ENCODE assay signal across 14 cellular contexts in the genomic region with DNA sequence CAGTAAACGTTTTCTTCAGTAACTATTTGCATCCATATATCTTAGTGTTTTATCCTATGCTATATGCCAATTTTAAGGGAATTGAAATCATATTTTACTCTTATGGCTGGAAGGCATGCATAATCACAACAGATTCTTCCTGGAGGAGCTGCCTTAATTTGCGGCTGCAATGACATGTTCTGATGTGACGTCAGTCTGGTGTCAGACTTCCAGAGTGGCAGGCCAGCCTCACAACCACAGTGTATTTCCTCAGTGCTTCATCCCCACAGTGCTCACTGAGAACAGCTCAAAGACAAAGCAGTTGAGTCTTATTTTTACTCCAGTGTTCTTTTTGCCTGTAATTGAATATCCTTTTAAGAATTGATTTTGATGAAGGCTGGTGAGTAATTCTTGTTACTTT.
A peak's percentile ranks its signal among the peaks of the same experiment; 100 is the strongest.
DNase-seq lines count a peak whose midpoint lies in the region; TF ChIP-seq lines count a peak whose summit lies in the region.
"Had no signal": no experiment of that assay in that cellular context is flagged by ENCODE, and none has a peak within 500 bp of the region (broad histone marks: within the 10 kb centered on the region; RNA-seq: fewer than 3 reads in every experiment).

No MANE protein-coding gene starts in this region.

- H3K4me1 Mint-ChIP-seq in activated CD4-positive, alpha-beta memory T cell treated with anti-CD3 and anti-CD28 coated beads for 36 hours (ENCODE audit: low read depth) = no peaks in the 10 kb centered on the region
- peaks cover 3% of the 10 kb centered on the region for H3K4me1 Mint-ChIP-seq in activated CD4-positive, alpha-beta memory T cell treated with anti-CD3 and anti-CD28 coated beads, Interleukin-2, amount 10 ng/mL, durations not matched to agents 7 days and 5 days
- peaks cover 1% of the 10 kb centered on the region for H3K4me1 Mint-ChIP-seq in activated T-helper 2 cell treated with anti-CD3 and anti-CD28 coated beads, Interferon-gamma antibody, Interleukin-2, Interleukin-4, amounts not matched to agents 10 μg/mL and 5 μg/mL and 100 μg/mL, durations not matched to agents 14 hours and 24 hours and 36 hours (ENCODE audit: low read depth)
- H3K4me1 Mint-ChIP-seq in endothelial cell (ENCODE audit: unreplicated experiment) = peaks cover 20% of the 10 kb centered on the region

- intact Hi-C loops in activated CD4-positive, alpha-beta memory T cell treated with anti-CD3 and anti-CD28 coated beads for 36 hours (cut with micrococcal nuclease) = no loop called here
- intact Hi-C loops in activated T-helper 2 cell treated with anti-CD3 and anti-CD28 coated beads, Interferon-gamma antibody, Interleukin-2, Interleukin-4, amounts not matched to agents 10 μg/mL and 5 μg/mL and 100 μg/mL, durations not matched to agents 14 hours and 24 hours and 36 hours (cut with micrococcal nuclease) = no loop called here

- no peaks in the 10 kb centered on the region for H3K9me3 ChIP-seq in adipocyte (ENCODE audit: control insufficient read depth, low read length)
- H3K9me3 ChIP-seq: body of pancreas, stomach had no signal

- no peaks in the 10 kb centered on the region for H3K27me3 Mint-ChIP-seq in activated CD4-positive, alpha-beta memory T cell treated with anti-CD3 and anti-CD28 coated beads for 36 hours
- no peaks in the 10 kb centered on the region for H3K27me3 Mint-ChIP-seq in activated CD4-positive, alpha-beta memory T cell treated with anti-CD3 and anti-CD28 coated beads, Interleukin-2, amount 10 ng/mL, durations not matched to agents 7 days and 5 days
- H3K27me3 Mint-ChIP-seq in activated T-helper 2 cell treated with anti-CD3 and anti-CD28 coated beads, Interferon-gamma antibody, Interleukin-2, Interleukin-4, amounts not matched to agents 10 μg/mL and 5 μg/mL and 100 μg/mL, durations not matched to agents 14 hours and 24 hours and 36 hours (ENCODE audit: low read depth) = peaks cover 2% of the 10 kb centered on the region
- H3K27me3 Mint-ChIP-seq in endothelial cell (ENCODE audit: unreplicated experiment) = no peaks in the 10 kb centered on the region

- H3K4me3 Mint-ChIP-seq in activated CD4-positive, alpha-beta memory T cell treated with anti-CD3 and anti-CD28 coated beads for 36 hours = no peak overlapping the region
- no peak overlapping the region for H3K4me3 Mint-ChIP-seq in activated CD4-positive, alpha-beta memory T cell treated with anti-CD3 and anti-CD28 coated beads, Interleukin-2, amount 10 ng/mL, durations not matched to agents 7 days and 5 days
- H3K4me3 Mint-ChIP-seq in activated T-helper 2 cell treated with anti-CD3 and anti-CD28 coated beads, Interferon-gamma antibody, Interleukin-2, Interleukin-4, amounts not matched to agents 10 μg/mL and 5 μg/mL and 100 μg/mL, durations not matched to agents 14 hours and 24 hours and 36 hours (ENCODE audit: low read depth) = no peak overlapping the region
- H3K4me3 Mint-ChIP-seq in endothelial cell (ENCODE audit: unreplicated experiment) = no peak overlapping the region

- TF ChIP-seq CTCF in endothelial cell (IDR thresholded peaks at IDR 0.05; ENCODE audit: unreplicated experiment) = no peak

- no peaks in the 10 kb centered on the region for H3K36me3 ChIP-seq in adipocyte (ENCODE audit: control insufficient read depth, insufficient read depth, low read length, severe bottlenecking)
- H3K36me3 ChIP-seq: stomach had no signal

- peaks cover 41% of the 10 kb centered on the region for H3K4me1 ChIP-seq in adipocyte (ENCODE audit: control insufficient read depth, insufficient read depth, low read length)

- CTCF ChIA-PET in activated CD4-positive, alpha-beta memory T cell treated with anti-CD3 and anti-CD28 coated beads for 36 hours (lab: Charles Lee) = no interaction called here
- CTCF ChIA-PET in activated CD4-positive, alpha-beta memory T cell treated with anti-CD3 and anti-CD28 coated beads, Interleukin-2, amount 10 ng/mL, durations not matched to agents 7 days and 5 days (lab: Charles Lee) = interaction anchor here (1.2 kb wide), 1 partner anchor 14 kb away, joined by 4 read pairs; no protein-coding TSS in a partner anchor

- no peaks in the 10 kb centered on the region for H3K9me3 Mint-ChIP-seq in activated CD4-positive, alpha-beta memory T cell treated with anti-CD3 and anti-CD28 coated beads for 36 hours
- H3K9me3 Mint-ChIP-seq in activated CD4-positive, alpha-beta memory T cell treated with anti-CD3 and anti-CD28 coated beads, Interleukin-2, amount 10 ng/mL, durations not matched to agents 7 days and 5 days = no peaks in the 10 kb centered on the region
- H3K9me3 Mint-ChIP-seq in activated T-helper 2 cell treated with anti-CD3 and anti-CD28 coated beads, Interferon-gamma antibody, Interleukin-2, Interleukin-4, amounts not matched to agents 10 μg/mL and 5 μg/mL and 100 μg/mL, durations not matched to agents 14 hours and 24 hours and 36 hours = no peaks in the 10 kb centered on the region
- H3K9me3 Mint-ChIP-seq in endothelial cell (ENCODE audit: unreplicated experiment) = no peaks in the 10 kb centered on the region

- no peak overlapping the region for H3K4me3 ChIP-seq in adipocyte (ENCODE audit: low read length)
- H3K4me3 ChIP-seq: body of pancreas, stomach had no signal

- no peak overlapping the region for H3K9ac ChIP-seq in adipocyte (ENCODE audit: low read length)

- H3K36me3 Mint-ChIP-seq in activated CD4-positive, alpha-beta memory T cell treated with anti-CD3 and anti-CD28 coated beads for 36 hours = no peaks in the 10 kb centered on the region
- no peaks in the 10 kb centered on the region for H3K36me3 Mint-ChIP-seq in activated CD4-positive, alpha-beta memory T cell treated with anti-CD3 and anti-CD28 coated beads, Interleukin-2, amount 10 ng/mL, durations not matched to agents 7 days and 5 days (ENCODE audit: low read depth)
- no peaks in the 10 kb centered on the region for H3K36me3 Mint-ChIP-seq in activated T-helper 2 cell treated with anti-CD3 and anti-CD28 coated beads, Interferon-gamma antibody, Interleukin-2, Interleukin-4, amounts not matched to agents 10 μg/mL and 5 μg/mL and 100 μg/mL, durations not matched to agents 14 hours and 24 hours and 36 hours (ENCODE audit: low read depth)
- no peaks in the 10 kb centered on the region for H3K36me3 Mint-ChIP-seq in endothelial cell (ENCODE audit: low read depth, unreplicated experiment)

- H3K27me3 ChIP-seq in adipocyte (replicated peaks; ENCODE audit: control insufficient read depth, insufficient read depth, low read length) = no peaks in the 10 kb centered on the region
- H3K27me3 ChIP-seq: body of pancreas, stomach had no signal

- H3K27ac Mint-ChIP-seq in activated CD4-positive, alpha-beta memory T cell treated with anti-CD3 and anti-CD28 coated beads for 36 hours = no peak overlapping the region
- no peak overlapping the region for H3K27ac Mint-ChIP-seq in activated CD4-positive, alpha-beta memory T cell treated with anti-CD3 and anti-CD28 coated beads, Interleukin-2, amount 10 ng/mL, durations not matched to agents 7 days and 5 days
- no peak overlapping the region for H3K27ac Mint-ChIP-seq in activated T-helper 2 cell treated with anti-CD3 and anti-CD28 coated beads, Interferon-gamma antibody, Interleukin-2, Interleukin-4, amounts not matched to agents 10 μg/mL and 5 μg/mL and 100 μg/mL, durations not matched to agents 14 hours and 24 hours and 36 hours
- H3K27ac Mint-ChIP-seq in endothelial cell (ENCODE audit: unreplicated experiment) = no peak overlapping the region

- POLR2A ChIA-PET in activated CD4-positive, alpha-beta memory T cell treated with anti-CD3 and anti-CD28 coated beads for 36 hours (lab: Charles Lee) = interaction anchor here (0.6 kb wide), 1 partner anchor 23 kb away, joined by 4 read pairs; no protein-coding TSS in a partner anchor
- POLR2A ChIA-PET in activated CD4-positive, alpha-beta memory T cell treated with anti-CD3 and anti-CD28 coated beads, Interleukin-2, amount 10 ng/mL, durations not matched to agents 7 days and 5 days (lab: Charles Lee) = no interaction called here

- peak; percentile 10 for DNase-seq in activated CD4-positive, alpha-beta memory T cell treated with anti-CD3 and anti-CD28 coated beads for 36 hours
- no peak for DNase-seq in activated CD4-positive, alpha-beta memory T cell treated with anti-CD3 and anti-CD28 coated beads, Interleukin-2, amount 10 ng/mL, durations not matched to agents 7 days and 5 days
- DNase-seq in adipocyte (ENCODE audit: low read depth) (peak; percentile 81), foreskin melanocyte (peak; percentile 88), stromal cell of bone marrow (ENCODE audit: low read depth) (peak; percentile 85), HT-29 (ENCODE audit: low spot score) (no peak), endothelial cell (ENCODE audit: low spot score) (no peak)
- no peak for DNase-seq in activated T-helper 2 cell treated with anti-CD3 and anti-CD28 coated beads, Interferon-gamma antibody, Interleukin-2, Interleukin-4, amounts not matched to agents 10 μg/mL and 5 μg/mL and 100 μg/mL, durations not matched to agents 14 hours and 24 hours and 36 hours (ENCODE audit: low spot score)
- DNase-seq: activated CD8-positive, alpha-beta memory T cell treated with anti-CD3 and anti-CD28 coated beads, Interleukin-2, amount 50 U/mL, for 4 hours; body of pancreas; occipital lobe; stimulated activated CD4-positive, alpha-beta T cell treated with anti-CD3 and anti-CD28 coated beads, Interleukin-2, amount 100 ng/mL, for 24 hours; stomach; T1000 had no signal

Comparison
In these comparisons a context has a peak if more than half of its experiments do, and no peak if none do; other contexts are left out.
1. DNase-seq: peak in activated CD4-positive, alpha-beta memory T cell treated with anti-CD3 and anti-CD28 coated beads for 36 hours (single experiment), adipocyte (single experiment), foreskin melanocyte (single experiment) and stromal cell of bone marrow (single experiment); none in activated CD4-positive, alpha-beta memory T cell treated with anti-CD3 and anti-CD28 coated beads, Interleukin-2, amount 10 ng/mL, durations not matched to agents 7 days and 5 days (single experiment), activated T-helper 2 cell treated with anti-CD3 and anti-CD28 coated beads, Interferon-gamma antibody, Interleukin-2, Interleukin-4, amounts not matched to agents 10 μg/mL and 5 μg/mL and 100 μg/mL, durations not matched to agents 14 hours and 24 hours and 36 hours (single experiment), HT-29 (single experiment) and endothelial cell (single experiment).